1 cellular context compared by ENCODE assay signal in the genomic region with DNA sequence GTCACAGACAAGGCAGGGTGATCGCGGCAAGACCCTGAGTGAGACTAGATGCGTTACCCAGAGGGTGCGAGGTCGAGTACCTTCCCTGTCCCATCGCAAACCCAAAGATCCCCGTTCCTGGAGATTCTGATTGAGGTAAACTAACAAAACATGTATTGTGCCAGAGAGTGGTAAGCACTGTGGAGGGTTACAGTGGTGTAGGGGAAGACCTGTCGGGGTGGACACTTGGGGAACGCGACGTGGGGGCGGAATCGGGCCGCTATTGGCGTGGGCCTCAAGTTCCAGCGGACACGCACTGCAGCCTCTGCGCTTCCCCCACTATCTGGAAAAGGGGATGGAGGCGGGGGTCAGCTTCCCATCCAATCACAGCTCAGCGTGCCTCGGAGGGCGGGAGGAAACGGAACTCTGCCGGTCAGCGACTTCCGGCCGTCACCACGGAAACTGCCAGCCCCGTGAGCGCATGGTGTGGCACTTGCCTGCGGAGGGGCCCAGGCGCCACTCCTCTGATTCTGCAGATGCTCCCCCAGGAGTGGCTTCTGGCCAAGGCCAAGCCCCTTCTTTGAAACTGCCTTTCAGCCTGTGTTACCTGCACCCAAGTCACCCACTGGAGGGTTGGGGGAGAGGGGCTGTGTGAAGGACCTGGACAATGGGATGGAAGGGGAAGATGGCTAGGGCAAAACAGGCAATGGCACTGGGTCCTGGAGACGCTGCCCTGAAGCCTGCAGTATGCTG.
TF ChIP-seq lines count a peak whose summit lies in the region.

No MANE protein-coding gene starts in this region.

TF ChIP-seq in GM12878, 131 proteins besides CTCF, POLR2A, EP300 and RAD21 (continues in another document):
- TF ChIP-seq SMAD5 (IDR thresholded peaks at IDR 0.05; ENCODE audit: low read depth) = peak; percentile 65
- TF ChIP-seq, protein P1, sequence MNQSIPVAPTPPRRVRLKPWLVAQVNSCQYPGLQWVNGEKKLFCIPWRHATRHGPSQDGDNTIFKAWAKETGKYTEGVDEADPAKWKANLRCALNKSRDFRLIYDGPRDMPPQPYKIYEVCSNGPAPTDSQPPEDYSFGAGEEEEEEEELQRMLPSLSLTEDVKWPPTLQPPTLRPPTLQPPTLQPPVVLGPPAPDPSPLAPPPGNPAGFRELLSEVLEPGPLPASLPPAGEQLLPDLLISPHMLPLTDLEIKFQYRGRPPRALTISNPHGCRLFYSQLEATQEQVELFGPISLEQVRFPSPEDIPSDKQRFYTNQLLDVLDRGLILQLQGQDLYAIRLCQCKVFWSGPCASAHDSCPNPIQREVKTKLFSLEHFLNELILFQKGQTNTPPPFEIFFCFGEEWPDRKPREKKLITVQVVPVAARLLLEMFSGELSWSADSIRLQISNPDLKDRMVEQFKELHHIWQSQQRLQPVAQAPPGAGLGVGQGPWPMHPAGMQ (IDR thresholded peaks at IDR 0.05; ENCODE audit: borderline replicate concordance) = no peak
- TF ChIP-seq RFX5 (IDR thresholded peaks at IDR 0.05; ENCODE audit: low read depth, low read length) = peak; percentile 53
- TF ChIP-seq ASH2L (IDR thresholded peaks at IDR 0.05; ENCODE audit: borderline replicate concordance, low read depth) = no peak
- TF ChIP-seq ESRRA (IDR thresholded peaks at IDR 0.05; ENCODE audit: low read length) = no peak
- no peak for TF ChIP-seq FOXK2 (IDR thresholded peaks at IDR 0.05)
- TF ChIP-seq MTA3 (IDR thresholded peaks at IDR 0.05; ENCODE audit: borderline replicate concordance, low read length) = no peak
- TF ChIP-seq, protein P2, sequence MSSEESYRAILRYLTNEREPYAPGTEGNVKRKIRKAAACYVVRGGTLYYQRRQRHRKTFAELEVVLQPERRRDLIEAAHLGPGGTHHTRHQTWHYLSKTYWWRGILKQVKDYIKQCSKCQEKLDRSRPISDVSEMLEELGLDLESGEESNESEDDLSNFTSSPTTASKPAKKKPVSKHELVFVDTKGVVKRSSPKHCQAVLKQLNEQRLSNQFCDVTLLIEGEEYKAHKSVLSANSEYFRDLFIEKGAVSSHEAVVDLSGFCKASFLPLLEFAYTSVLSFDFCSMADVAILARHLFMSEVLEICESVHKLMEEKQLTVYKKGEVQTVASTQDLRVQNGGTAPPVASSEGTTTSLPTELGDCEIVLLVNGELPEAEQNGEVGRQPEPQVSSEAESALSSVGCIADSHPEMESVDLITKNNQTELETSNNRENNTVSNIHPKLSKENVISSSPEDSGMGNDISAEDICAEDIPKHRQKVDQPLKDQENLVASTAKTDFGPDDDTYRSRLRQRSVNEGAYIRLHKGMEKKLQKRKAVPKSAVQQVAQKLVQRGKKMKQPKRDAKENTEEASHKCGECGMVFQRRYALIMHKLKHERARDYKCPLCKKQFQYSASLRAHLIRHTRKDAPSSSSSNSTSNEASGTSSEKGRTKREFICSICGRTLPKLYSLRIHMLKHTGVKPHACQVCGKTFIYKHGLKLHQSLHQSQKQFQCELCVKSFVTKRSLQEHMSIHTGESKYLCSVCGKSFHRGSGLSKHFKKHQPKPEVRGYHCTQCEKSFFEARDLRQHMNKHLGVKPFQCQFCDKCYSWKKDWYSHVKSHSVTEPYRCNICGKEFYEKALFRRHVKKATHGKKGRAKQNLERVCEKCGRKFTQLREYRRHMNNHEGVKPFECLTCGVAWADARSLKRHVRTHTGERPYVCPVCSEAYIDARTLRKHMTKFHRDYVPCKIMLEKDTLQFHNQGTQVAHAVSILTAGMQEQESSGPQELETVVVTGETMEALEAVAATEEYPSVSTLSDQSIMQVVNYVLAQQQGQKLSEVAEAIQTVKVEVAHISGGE (CRISPR knock-in tag; IDR thresholded peaks at IDR 0.05) = peak; percentile 8; the same call in 1 of the 2 replicates
- no peak; the same call in 1 of the 2 replicates for TF ChIP-seq HDGF (IDR thresholded peaks at IDR 0.05)
- TF ChIP-seq, protein P3, sequence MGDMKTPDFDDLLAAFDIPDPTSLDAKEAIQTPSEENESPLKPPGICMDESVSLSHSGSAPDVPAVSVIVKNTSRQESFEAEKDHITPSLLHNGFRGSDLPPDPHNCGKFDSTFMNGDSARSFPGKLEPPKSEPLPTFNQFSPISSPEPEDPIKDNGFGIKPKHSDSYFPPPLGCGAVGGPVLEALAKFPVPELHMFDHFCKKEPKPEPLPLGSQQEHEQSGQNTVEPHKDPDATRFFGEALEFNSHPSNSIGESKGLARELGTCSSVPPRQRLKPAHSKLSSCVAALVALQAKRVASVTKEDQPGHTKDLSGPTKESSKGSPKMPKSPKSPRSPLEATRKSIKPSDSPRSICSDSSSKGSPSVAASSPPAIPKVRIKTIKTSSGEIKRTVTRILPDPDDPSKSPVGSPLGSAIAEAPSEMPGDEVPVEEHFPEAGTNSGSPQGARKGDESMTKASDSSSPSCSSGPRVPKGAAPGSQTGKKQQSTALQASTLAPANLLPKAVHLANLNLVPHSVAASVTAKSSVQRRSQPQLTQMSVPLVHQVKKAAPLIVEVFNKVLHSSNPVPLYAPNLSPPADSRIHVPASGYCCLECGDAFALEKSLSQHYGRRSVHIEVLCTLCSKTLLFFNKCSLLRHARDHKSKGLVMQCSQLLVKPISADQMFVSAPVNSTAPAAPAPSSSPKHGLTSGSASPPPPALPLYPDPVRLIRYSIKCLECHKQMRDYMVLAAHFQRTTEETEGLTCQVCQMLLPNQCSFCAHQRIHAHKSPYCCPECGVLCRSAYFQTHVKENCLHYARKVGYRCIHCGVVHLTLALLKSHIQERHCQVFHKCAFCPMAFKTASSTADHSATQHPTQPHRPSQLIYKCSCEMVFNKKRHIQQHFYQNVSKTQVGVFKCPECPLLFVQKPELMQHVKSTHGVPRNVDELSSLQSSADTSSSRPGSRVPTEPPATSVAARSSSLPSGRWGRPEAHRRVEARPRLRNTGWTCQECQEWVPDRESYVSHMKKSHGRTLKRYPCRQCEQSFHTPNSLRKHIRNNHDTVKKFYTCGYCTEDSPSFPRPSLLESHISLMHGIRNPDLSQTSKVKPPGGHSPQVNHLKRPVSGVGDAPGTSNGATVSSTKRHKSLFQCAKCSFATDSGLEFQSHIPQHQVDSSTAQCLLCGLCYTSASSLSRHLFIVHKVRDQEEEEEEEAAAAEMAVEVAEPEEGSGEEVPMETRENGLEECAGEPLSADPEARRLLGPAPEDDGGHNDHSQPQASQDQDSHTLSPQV (IDR thresholded peaks at IDR 0.05) = no peak
- no peak for TF ChIP-seq PAX8 (IDR thresholded peaks at IDR 0.05)
- peak; percentile 1; the same call in 1 of the 2 replicates for TF ChIP-seq HDAC2 (IDR thresholded peaks at IDR 0.05)
- TF ChIP-seq ZNF217 (IDR thresholded peaks at IDR 0.05) = no peak
- TF ChIP-seq, protein P4, sequence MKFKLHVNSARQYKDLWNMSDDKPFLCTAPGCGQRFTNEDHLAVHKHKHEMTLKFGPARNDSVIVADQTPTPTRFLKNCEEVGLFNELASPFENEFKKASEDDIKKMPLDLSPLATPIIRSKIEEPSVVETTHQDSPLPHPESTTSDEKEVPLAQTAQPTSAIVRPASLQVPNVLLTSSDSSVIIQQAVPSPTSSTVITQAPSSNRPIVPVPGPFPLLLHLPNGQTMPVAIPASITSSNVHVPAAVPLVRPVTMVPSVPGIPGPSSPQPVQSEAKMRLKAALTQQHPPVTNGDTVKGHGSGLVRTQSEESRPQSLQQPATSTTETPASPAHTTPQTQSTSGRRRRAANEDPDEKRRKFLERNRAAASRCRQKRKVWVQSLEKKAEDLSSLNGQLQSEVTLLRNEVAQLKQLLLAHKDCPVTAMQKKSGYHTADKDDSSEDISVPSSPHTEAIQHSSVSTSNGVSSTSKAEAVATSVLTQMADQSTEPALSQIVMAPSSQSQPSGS (IDR thresholded peaks at IDR 0.05; ENCODE audit: low read length) = no peak
- no peak for TF ChIP-seq KLF5 (IDR thresholded peaks at IDR 0.05; ENCODE audit: partially characterized antibody)
- TF ChIP-seq ZSCAN29 (IDR thresholded peaks at IDR 0.05) = no peak
- no peak for TF ChIP-seq PBX3 (IDR thresholded peaks at IDR 0.05; ENCODE audit: insufficient replicate concordance, low read depth, low read length)
- no peak for TF ChIP-seq POU2F2 (IDR thresholded peaks at IDR 0.05; ENCODE audit: borderline replicate concordance, low read depth, low read length)
- peak; percentile 91 for TF ChIP-seq LARP7 (IDR thresholded peaks at IDR 0.05)
- TF ChIP-seq KAT2A (conservative IDR thresholded peaks at IDR 0.05; ENCODE audit: control insufficient read depth, low read depth, low read length) = no peak
- TF ChIP-seq BCLAF1 (IDR thresholded peaks at IDR 0.05) = peak; percentile 29; the same call in 1 of the 2 replicates
- no peak for TF ChIP-seq ZNF274 (IDR thresholded peaks at IDR 0.05; ENCODE audit: insufficient read depth, insufficient read length)
- TF ChIP-seq EGR1 (IDR thresholded peaks at IDR 0.05; ENCODE audit: borderline replicate concordance in 1 of 2, low read depth in 2 of 2, low read length in 2 of 2) = peak in 1 of 2 experiments; percentile 49; a peak in 1 of 3 replicates
- peak; percentile 67 for TF ChIP-seq CBFB (IDR thresholded peaks at IDR 0.05; ENCODE audit: low read depth)
- TF ChIP-seq NR2C2 (IDR thresholded peaks at IDR 0.05; ENCODE audit: borderline replicate concordance, control insufficient read depth, insufficient read length, low read depth) = no peak
- no peak for TF ChIP-seq CREB1 (IDR thresholded peaks at IDR 0.05; ENCODE audit: low read depth)
- peak; percentile 44 for TF ChIP-seq MTA2 (IDR thresholded peaks at IDR 0.05; ENCODE audit: low read depth)
- TF ChIP-seq CHD4 (IDR thresholded peaks at IDR 0.05) = no peak
- peak; percentile 93; the same call in 1 of the 2 replicates for TF ChIP-seq CHD1 (IDR thresholded peaks at IDR 0.05; ENCODE audit: low read depth, low read length)
- TF ChIP-seq SPI1 (IDR thresholded peaks at IDR 0.05; ENCODE audit: borderline replicate concordance, insufficient read depth, low read depth, low read length) = peak; percentile 50; the same call in 1 of the 2 replicates
- TF ChIP-seq POLR2AphosphoS2 (IDR thresholded peaks at IDR 0.05; ENCODE audit: low read depth, low read length) = 0 out of 2 replicates have a peak, but pooled peaks have one; percentile 82
- TF ChIP-seq, protein P5, sequence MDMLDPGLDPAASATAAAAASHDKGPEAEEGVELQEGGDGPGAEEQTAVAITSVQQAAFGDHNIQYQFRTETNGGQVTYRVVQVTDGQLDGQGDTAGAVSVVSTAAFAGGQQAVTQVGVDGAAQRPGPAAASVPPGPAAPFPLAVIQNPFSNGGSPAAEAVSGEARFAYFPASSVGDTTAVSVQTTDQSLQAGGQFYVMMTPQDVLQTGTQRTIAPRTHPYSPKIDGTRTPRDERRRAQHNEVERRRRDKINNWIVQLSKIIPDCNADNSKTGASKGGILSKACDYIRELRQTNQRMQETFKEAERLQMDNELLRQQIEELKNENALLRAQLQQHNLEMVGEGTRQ (IDR thresholded peaks at IDR 0.05; ENCODE audit: borderline replicate concordance, low read depth, low read length) = no peak
- TF ChIP-seq JUNB (IDR thresholded peaks at IDR 0.05) = no peak
- no peak for TF ChIP-seq CEBPB (IDR thresholded peaks at IDR 0.05; ENCODE audit: borderline replicate concordance in 1 of 2, low read depth in 2 of 2, low read length in 2 of 2)
- TF ChIP-seq, protein P6, sequence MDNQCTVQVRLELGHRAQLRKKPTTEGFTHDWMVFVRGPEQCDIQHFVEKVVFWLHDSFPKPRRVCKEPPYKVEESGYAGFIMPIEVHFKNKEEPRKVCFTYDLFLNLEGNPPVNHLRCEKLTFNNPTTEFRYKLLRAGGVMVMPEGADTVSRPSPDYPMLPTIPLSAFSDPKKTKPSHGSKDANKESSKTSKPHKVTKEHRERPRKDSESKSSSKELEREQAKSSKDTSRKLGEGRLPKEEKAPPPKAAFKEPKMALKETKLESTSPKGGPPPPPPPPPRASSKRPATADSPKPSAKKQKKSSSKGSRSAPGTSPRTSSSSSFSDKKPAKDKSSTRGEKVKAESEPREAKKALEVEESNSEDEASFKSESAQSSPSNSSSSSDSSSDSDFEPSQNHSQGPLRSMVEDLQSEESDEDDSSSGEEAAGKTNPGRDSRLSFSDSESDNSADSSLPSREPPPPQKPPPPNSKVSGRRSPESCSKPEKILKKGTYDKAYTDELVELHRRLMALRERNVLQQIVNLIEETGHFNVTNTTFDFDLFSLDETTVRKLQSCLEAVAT (IDR thresholded peaks at IDR 0.05) = peak; percentile 92
- peak; percentile 87 for TF ChIP-seq CHD2 (IDR thresholded peaks at IDR 0.05; ENCODE audit: borderline replicate concordance, low read depth, low read length)
- TF ChIP-seq SREBF1 (IDR thresholded peaks at IDR 0.05; ENCODE audit: low read length) = 0 out of 2 replicates have a peak, but pooled peaks have one; percentile 4
- TF ChIP-seq EZH2 (IDR thresholded peaks at IDR 0.05; ENCODE audit: borderline replicate concordance, control insufficient read depth, low read depth, low read length) = no peak
- no peak for TF ChIP-seq ZNF622 (IDR thresholded peaks at IDR 0.05)
